In the genomic region with DNA sequence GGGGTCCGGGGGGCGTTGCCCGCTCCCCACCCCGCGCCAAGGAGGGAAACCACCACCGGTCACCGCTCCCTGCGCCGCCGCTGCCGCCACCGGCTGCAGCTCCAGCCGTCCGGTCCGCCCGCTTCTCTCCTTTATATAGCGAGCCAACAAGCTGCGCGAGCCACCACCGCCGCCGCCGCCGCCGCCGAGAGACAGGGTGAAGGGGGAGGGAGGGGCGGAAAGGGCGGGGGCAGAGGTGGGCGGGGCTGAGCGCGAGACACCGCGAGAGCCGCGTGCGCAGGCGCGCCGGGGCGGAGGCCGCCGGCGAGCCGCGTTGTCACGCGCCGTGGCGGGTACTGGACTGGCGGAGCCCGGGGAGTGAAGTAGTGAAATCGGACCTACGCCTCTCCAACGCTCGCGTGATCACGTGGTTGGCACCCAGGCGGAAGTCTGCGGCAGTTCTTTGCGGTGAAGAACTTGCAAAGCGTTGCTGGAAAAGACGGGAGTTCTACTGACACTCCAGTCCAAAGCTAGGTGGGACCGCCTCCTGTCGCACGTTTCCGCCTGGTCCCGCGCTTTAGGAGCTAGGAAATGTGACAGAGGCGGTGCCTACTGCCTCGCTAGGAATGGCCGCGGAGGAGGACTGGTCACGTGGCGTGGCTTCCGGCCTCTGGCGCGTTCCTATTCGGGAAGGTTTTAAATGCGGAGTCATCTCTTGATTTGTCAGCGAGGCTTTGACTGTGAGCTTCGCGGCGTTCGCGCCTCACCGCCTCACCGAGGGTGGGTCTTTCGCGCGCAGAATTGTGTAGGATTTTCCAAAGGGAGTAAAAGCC, we compare ENCODE assay signal across 8 cellular contexts. TPM values are rescaled to one million over a fixed set of nuclear protein-coding genes. Genes with fewer than 3 reads are reported as not detected.
DNase-seq lines count a peak whose midpoint lies in the region; ATAC-seq, FAIRE-seq and TF ChIP-seq lines count a peak whose summit lies in the region.

A gene (minus strand): TSS at position 193 of the 812 bp plus-strand sequence. CDS start 441 bp downstream, outside the sequence.

- intact Hi-C loops in aorta (cut with DNase I) = no loop called here

- DNase-seq in GM18507 (ENCODE audit: extremely low spot score, insufficient read length, low read depth) = peak; percentile 75
- DNase-seq in NCI-H2029 treated with DMSO at 0.1 percent for 48 hours (lab: John Stamatoyannopoulos, UW) = peak; percentile 49
- DNase-seq in T-helper 9 cell = peak; percentile 95
- peak; percentile 91 for DNase-seq in astrocyte of the cerebellum (ENCODE audit: low read depth)
- DNase-seq in hepatic stellate cell (ENCODE audit: low spot score) = peak; percentile 92
- DNase-seq in aorta = peak; percentile 97 to 98

- ATAC-seq in HG02981 (IDR thresholded peaks at IDR 0.05; ENCODE audit: unreplicated experiment) (peak; percentile 73), aorta (ENCODE audit: low FRiP score) (peak; percentile 96)

- in situ Hi-C loops in astrocyte of the cerebellum (cut with HindIII; ENCODE audit: low sequenced_read_pairs) = no loop called here

- H3K27me3 ChIP-seq in rectal smooth muscle tissue (ENCODE audit: control insufficient read depth, insufficient read depth, low read length) = no peaks in the 10 kb centered on the region
- H3K27me3 ChIP-seq in aorta (ENCODE audit: control insufficient read depth in 1 of 2, insufficient read depth in 2 of 2, low read length in 1 of 2) = peaks cover 0 to 1% of the 10 kb centered on the region in 2 donors

- H3K27ac ChIP-seq in rectal smooth muscle tissue (ENCODE audit: low read depth, low read length) = peak within 1 kb of the TSS; percentile 99
- H3K27ac ChIP-seq in aorta (ENCODE audit: low read depth in 1 of 2, low read length in 2 of 2) = peak within 1 kb of the TSS; percentile 96 to 98

- 0% methylated on average over 74 to 90 of the region's 90 CpGs for WGBS in aorta, 2 donors

- H3K4me1 ChIP-seq in rectal smooth muscle tissue (ENCODE audit: control insufficient read depth, insufficient read depth, low read length) (peaks cover 5% of the 10 kb centered on the region), aorta (ENCODE audit: control insufficient read depth in 1 of 2, insufficient read depth in 2 of 2, low read length in 2 of 2) (peaks cover 3 to 5% of the 10 kb centered on the region in 2 donors)

- peak within 1 kb of the TSS; percentile 85 for H3K4me3 ChIP-seq in astrocyte of the cerebellum (ENCODE audit: low read depth, low read length)
- peak within 1 kb of the TSS; percentile 95 for H3K4me3 ChIP-seq in rectal smooth muscle tissue (ENCODE audit: low read length)
- peak within 1 kb of the TSS; percentile 75 to 99 for H3K4me3 ChIP-seq in aorta (ENCODE audit: low read length in 2 of 2)

- no peaks in the 10 kb centered on the region for H3K9me3 ChIP-seq in aorta (ENCODE audit: control insufficient read depth, low read length)

- H3K9ac ChIP-seq in rectal smooth muscle tissue (ENCODE audit: low read length) = peak within 1 kb of the TSS; percentile 86

- H3K36me3 ChIP-seq in rectal smooth muscle tissue (ENCODE audit: control insufficient read depth, insufficient read depth, low read length) (no peaks in the 10 kb centered on the region), aorta (ENCODE audit: control insufficient read depth in 1 of 2, insufficient read depth in 2 of 2, low read length in 1 of 2) (no peaks in the 10 kb centered on the region)

- peak; percentile 89 for FAIRE-seq in GM18507 (lab: Jason Lieb, UNC)

- no peak for TF ChIP-seq CTCF in astrocyte of the cerebellum (IDR thresholded peaks at IDR 0.05; ENCODE audit: low read depth, low read length, missing control alignments)

RNA-seq across cellular contexts. Expression of the gene that starts here (rescaled TPM):
- 10 to 100 TPM; 32.1 to 33.4 TPM for total RNA-seq in aorta
- 10 to 100 TPM in 1 of 2 donors, 1 to 10 TPM in 1; 8.5 to 10.7 TPM for polyA plus RNA-seq in aorta

Comparison
In these comparisons a context has a peak if more than half of its experiments do, and no peak if none do; other contexts are left out.
1. Peak in every context shown above with its lines: DNase-seq, ATAC-seq, H3K4me3 ChIP-seq and H3K27ac ChIP-seq.